Comparison of ENCODE assay signal across 8 cellular contexts in the genomic region with DNA sequence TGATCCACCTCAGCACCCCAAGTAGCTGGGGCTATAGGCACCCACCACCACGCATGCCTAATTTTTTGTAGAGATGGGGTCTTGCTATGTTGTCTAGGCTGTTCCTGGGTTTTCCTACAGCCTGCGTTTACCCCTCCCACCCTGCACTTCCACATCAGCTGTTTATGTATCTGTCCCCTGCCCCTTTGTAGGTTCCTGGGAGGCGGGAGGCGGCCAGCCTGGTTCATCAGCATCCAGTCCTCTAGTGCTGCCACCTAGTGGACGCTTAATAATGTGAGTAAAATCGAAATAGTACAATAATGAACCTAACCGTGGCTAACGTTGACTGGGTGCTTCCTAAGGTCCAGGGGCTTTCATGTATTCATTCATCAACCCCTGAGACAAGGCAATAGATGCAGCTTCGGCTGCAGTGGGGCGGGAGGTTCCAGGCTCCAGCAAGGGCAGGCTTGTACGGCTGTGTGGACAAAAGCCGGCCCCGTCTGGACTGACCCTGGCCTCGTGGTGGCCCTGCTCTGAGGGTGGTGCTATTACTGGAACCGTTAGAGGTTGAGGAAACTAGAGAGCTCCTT. TPM values are rescaled to one million over a fixed set of nuclear protein-coding genes. Genes with fewer than 3 reads are reported as not detected.
DNase-seq lines count a peak whose midpoint lies in the region; ATAC-seq and TF ChIP-seq lines count a peak whose summit lies in the region.

No MANE protein-coding gene starts in this region.

- CTCF ChIA-PET in WTC11 (lab: Charles Lee) = interaction anchor here (0.5 to 2.6 kb wide), 24 partner anchors 9 to 796 kb away, joined by 3 to 20 read pairs (median 5); a partner anchor contains a TSS

- H3K9me3 ChIP-seq in colonic mucosa (no peaks in the 10 kb centered on the region), right lobe of liver (no peaks in the 10 kb centered on the region)

- intact Hi-C loops in colonic mucosa (cut with DNase I) (no loop called here), right lobe of liver (cut with DNase I) (no loop called here)

- peak; percentile 71 for TF ChIP-seq CTCF in AG09309 (IDR thresholded peaks at IDR 0.05; ENCODE audit: control insufficient read depth, insufficient read depth, low read depth, low read length, missing control alignments)
- TF ChIP-seq CTCF in WTC11 (IDR thresholded peaks at IDR 0.05) = peak; percentile 63
- peak; percentile 71 for TF ChIP-seq CTCF in colonic mucosa (IDR thresholded peaks at IDR 0.05)
- TF ChIP-seq CTCF in right lobe of liver (IDR thresholded peaks at IDR 0.05) = peak; percentile 59 to 81 (median 72)

- H3K36me3 ChIP-seq in colonic mucosa (no peaks in the 10 kb centered on the region), right lobe of liver (no peaks in the 10 kb centered on the region)

- peak; percentile 49 for ATAC-seq in WTC11
- peak; percentile 73 to 90 (median 86) for ATAC-seq in right lobe of liver
- no peak for ATAC-seq in GM18498 (IDR thresholded peaks at IDR 0.05; ENCODE audit: unreplicated experiment)

- no peak overlapping the region for H3K9ac ChIP-seq in colonic mucosa (ENCODE audit: low read depth in 2 of 2, low read length in 2 of 2)

- peaks cover 30% of the 10 kb centered on the region for H3K4me1 Mint-ChIP-seq in WTC11

- TF ChIP-seq POLR2A in right lobe of liver (IDR thresholded peaks at IDR 0.05) = no peak

- H3K4me1 ChIP-seq in colonic mucosa (no peaks in the 10 kb centered on the region), right lobe of liver (no peaks in the 10 kb centered on the region)

- H3K9me3 Mint-ChIP-seq in WTC11 = no peaks in the 10 kb centered on the region

- peak overlapping the region; percentile 19; the same call in 1 of the 2 replicates for H3K4me3 Mint-ChIP-seq in WTC11

- no peak for DNase-seq in AG09309 (ENCODE audit: low read depth)
- peak; percentile 65 for DNase-seq in GM19240 (ENCODE audit: insufficient read length, low spot score)
- peak; percentile 47 for DNase-seq in NCI-H345 (lab: John Stamatoyannopoulos, UW)
- peak; percentile 77 for DNase-seq in WTC11 (ENCODE audit: low spot score)
- DNase-seq in colonic mucosa = peak; percentile 63
- DNase-seq in right lobe of liver = peak; percentile 44 to 63 (median 62)
- DNase-seq in stimulated activated CD8-positive, alpha-beta memory T cell treated with anti-CD3 and anti-CD28 coated beads, Interleukin-12 subunit alpha, Interleukin-12 subunit beta, amount 100 ng/mL, for 1 hour (ENCODE audit: low read depth) = peak; percentile 9

- H3K27ac ChIP-seq in colonic mucosa = no peak overlapping the region
- H3K27ac ChIP-seq in right lobe of liver = no peak overlapping the region

- POLR2A ChIA-PET in WTC11 (lab: Charles Lee) = no interaction called here

- H3K4me3 ChIP-seq in AG09309 (ENCODE audit: control insufficient read depth, low read depth, low read length) (no peak overlapping the region), colonic mucosa (no peak overlapping the region), right lobe of liver (no peak overlapping the region)

- no peaks in the 10 kb centered on the region for H3K27me3 Mint-ChIP-seq in WTC11 (ENCODE audit: low read depth)

- H3K27me3 ChIP-seq in colonic mucosa (no peaks in the 10 kb centered on the region), right lobe of liver (no peaks in the 10 kb centered on the region)

- no peaks in the 10 kb centered on the region for H3K36me3 Mint-ChIP-seq in WTC11

- peak overlapping the region; percentile 91 for H3K27ac Mint-ChIP-seq in WTC11

- 23% methylated on average over 13 of the region's 15 CpGs for WGBS in right lobe of liver (ENCODE audit: insufficient coverage, low coverage, low lambda C conversion rate, missing lambda C conversion rate)

TF ChIP-seq in WTC11, 78 proteins besides CTCF, POLR2A, EP300 and RAD21:
- TF ChIP-seq EMX1 (CRISPR knock-in tag; IDR thresholded peaks at IDR 0.05) = no peak
- peak; percentile 82 for TF ChIP-seq ZNF121 (CRISPR knock-in tag; IDR thresholded peaks at IDR 0.05)

RNA-seq across cellular contexts. Expression of a gene that starts 1.2 kb away (rescaled TPM):
- total RNA-seq in WTC11 (2021) = 2.2 to 3.2 TPM (median 3.0 TPM) in 3 replicates
- total RNA-seq in colonic mucosa = not detected
- total RNA-seq in right lobe of liver = not detected
